Comparison of ENCODE assay signal across 1 cellular context in genomic region chr22:37569009-37569920, GRCh38.
TF ChIP-seq lines count a peak whose summit lies in the region.

No MANE protein-coding gene starts in this region.

TF ChIP-seq in HepG2, 621 proteins besides CTCF, POLR2A, EP300 and RAD21 (continued from another document and continues in another):
- peak; percentile 74 for TF ChIP-seq ZNF136 (CRISPR knock-in tag; IDR thresholded peaks at IDR 0.05; ENCODE audit: low read depth)
- peak; percentile 81 for TF ChIP-seq ZGPAT (CRISPR knock-in tag; IDR thresholded peaks at IDR 0.05)
- no peak for TF ChIP-seq ZFP36 (IDR thresholded peaks at IDR 0.05; ENCODE audit: borderline replicate concordance, low read depth, low read length, partially characterized antibody)
- peak; percentile 14 for TF ChIP-seq ZBTB7A (CRISPR knock-in tag; IDR thresholded peaks at IDR 0.05)
- peak; percentile 86 for TF ChIP-seq ZNF143 (CRISPR knock-in tag; IDR thresholded peaks at IDR 0.05)
- no peak for TF ChIP-seq JDP2 (CRISPR knock-in tag; IDR thresholded peaks at IDR 0.05; ENCODE audit: borderline replicate concordance)
- no peak; the same call in 1 of the 2 replicates for TF ChIP-seq ETV6 (CRISPR knock-in tag; conservative IDR thresholded peaks at IDR 0.05)
- peak; percentile 48; the same call in 1 of the 2 replicates for TF ChIP-seq HNF4A (CRISPR knock-in tag; IDR thresholded peaks at IDR 0.05)
- peak; percentile 86 for TF ChIP-seq ZNF501 (CRISPR knock-in tag; IDR thresholded peaks at IDR 0.05)
- TF ChIP-seq TRIM22 (IDR thresholded peaks at IDR 0.05), result no peak
- TF ChIP-seq DR1 (CRISPR knock-in tag; IDR thresholded peaks at IDR 0.05), result no peak
- TF ChIP-seq ZNF383 (CRISPR knock-in tag; IDR thresholded peaks at IDR 0.05; ENCODE audit: borderline replicate concordance), result 0 out of 2 replicates have a peak, but pooled peaks have one; percentile 19
- TF ChIP-seq ZNF234 (CRISPR knock-in tag; conservative IDR thresholded peaks at IDR 0.05), result no peak
- no peak for TF ChIP-seq SKI (IDR thresholded peaks at IDR 0.05; ENCODE audit: partially characterized antibody)
- no peak for TF ChIP-seq ZFP37 (CRISPR knock-in tag; IDR thresholded peaks at IDR 0.05; ENCODE audit: borderline replicate concordance)
- no peak for TF ChIP-seq CBX2 (IDR thresholded peaks at IDR 0.05; ENCODE audit: low read depth, low read length)
- TF ChIP-seq CBX2 (CRISPR knock-in tag; IDR thresholded peaks at IDR 0.05; ENCODE audit: low read depth), result no peak
- peak; percentile 72 for TF ChIP-seq BRF2 (CRISPR knock-in tag; IDR thresholded peaks at IDR 0.05)
- TF ChIP-seq ZC3H4 (CRISPR knock-in tag; IDR thresholded peaks at IDR 0.05; ENCODE audit: borderline replicate concordance), result no peak; the same call in 1 of the 2 replicates
- no peak for TF ChIP-seq FOXM1 (CRISPR knock-in tag; IDR thresholded peaks at IDR 0.05)
- no peak; the same call in 1 of the 2 replicates for TF ChIP-seq MLXIP (CRISPR knock-in tag; IDR thresholded peaks at IDR 0.05; ENCODE audit: borderline replicate concordance)
- TF ChIP-seq GZF1 (CRISPR knock-in tag; IDR thresholded peaks at IDR 0.05), result 0 out of 2 replicates have a peak, but pooled peaks have one; percentile 14
- TF ChIP-seq ZNF770 (CRISPR knock-in tag; IDR thresholded peaks at IDR 0.05), result no peak
- TF ChIP-seq ZNF256 (CRISPR knock-in tag; conservative IDR thresholded peaks at IDR 0.05), result no peak
- peak; percentile 61 for TF ChIP-seq SAFB2 (CRISPR knock-in tag; IDR thresholded peaks at IDR 0.05; ENCODE audit: borderline replicate concordance, low read depth)
- no peak for TF ChIP-seq ZNF3 (CRISPR knock-in tag; IDR thresholded peaks at IDR 0.05)
- no peak for TF ChIP-seq ZNF569 (CRISPR knock-in tag; IDR thresholded peaks at IDR 0.05; ENCODE audit: borderline replicate concordance)
- TF ChIP-seq TOPORS (CRISPR knock-in tag; IDR thresholded peaks at IDR 0.05), result peak; percentile 91
- TF ChIP-seq ZNF816 (CRISPR knock-in tag; IDR thresholded peaks at IDR 0.05; ENCODE audit: borderline replicate concordance), result peak; percentile 84; the same call in 1 of the 2 replicates
- TF ChIP-seq IRF2 (CRISPR knock-in tag; IDR thresholded peaks at IDR 0.05), result peak; percentile 79; the same call in 1 of the 2 replicates
- TF ChIP-seq ZNF318 (CRISPR knock-in tag; IDR thresholded peaks at IDR 0.05), result peak; percentile 90; the same call in 1 of the 2 replicates
- no peak for TF ChIP-seq NFE2 (CRISPR knock-in tag; IDR thresholded peaks at IDR 0.05)
- no peak for TF ChIP-seq ZNF557 (CRISPR knock-in tag; IDR thresholded peaks at IDR 0.05)
- TF ChIP-seq MLLT10 (CRISPR knock-in tag; IDR thresholded peaks at IDR 0.05), result no peak
- peak; percentile 86 for TF ChIP-seq IKZF5 (CRISPR knock-in tag; IDR thresholded peaks at IDR 0.05)
- no peak for TF ChIP-seq SETDB1 (CRISPR knock-in tag; IDR thresholded peaks at IDR 0.05; ENCODE audit: borderline replicate concordance)
- peak; percentile 70; the same call in 1 of the 2 replicates for TF ChIP-seq NFKB2 (CRISPR knock-in tag; IDR thresholded peaks at IDR 0.05; ENCODE audit: borderline replicate concordance)
- TF ChIP-seq ZNF639 (CRISPR knock-in tag; conservative IDR thresholded peaks at IDR 0.05), result no peak; the same call in 1 of the 2 replicates
- peak; percentile 84 for TF ChIP-seq MYPOP (CRISPR knock-in tag; IDR thresholded peaks at IDR 0.05)
- TF ChIP-seq SSRP1 (CRISPR knock-in tag; IDR thresholded peaks at IDR 0.05), result peak; percentile 87; the same call in 1 of the 2 replicates
- no peak for TF ChIP-seq ZBTB42 (CRISPR knock-in tag; IDR thresholded peaks at IDR 0.05)
- TF ChIP-seq SRSF9 (IDR thresholded peaks at IDR 0.05; ENCODE audit: borderline replicate concordance, insufficient read depth, low read depth, low read length, poor library complexity, severe bottlenecking), result no peak
